ENCODE assay signal across 8 cellular contexts in the genomic region with DNA sequence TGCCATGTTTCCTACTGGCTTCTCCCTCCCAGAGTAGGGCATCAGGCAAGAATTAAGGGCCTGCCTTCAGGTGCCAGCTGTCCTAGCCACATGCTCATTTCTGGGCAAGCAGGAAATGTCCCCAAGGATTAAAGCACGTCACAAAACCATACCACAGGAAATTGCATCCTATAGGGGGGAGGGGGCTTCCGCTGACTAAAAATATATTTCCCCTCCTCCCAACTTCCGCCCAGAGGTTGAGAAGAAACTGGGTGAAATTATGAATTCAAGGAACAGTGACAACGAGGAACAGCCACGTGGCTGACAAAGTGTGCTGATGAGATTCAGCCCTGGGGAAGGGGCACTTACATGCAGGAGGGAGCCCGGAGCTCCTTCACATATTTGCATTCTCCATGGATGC. TPM values are rescaled to one million over a fixed set of nuclear protein-coding genes. Genes with fewer than 3 reads are reported as not detected.
DNase-seq lines count a peak whose midpoint lies in the region; ATAC-seq and TF ChIP-seq lines count a peak whose summit lies in the region.
"Had no signal": no experiment of that assay in that cellular context is flagged by ENCODE, and none has a peak within 500 bp of the region (broad histone marks: within the 10 kb centered on the region; RNA-seq: fewer than 3 reads in every experiment).

No MANE protein-coding gene starts in this region.

- TF ChIP-seq CTCF in GM20000 (IDR thresholded peaks at IDR 0.05; ENCODE audit: extremely low read depth, missing control alignments) (no peak), PC-3 (conservative IDR thresholded peaks at IDR 0.05; ENCODE audit: low read depth, low read length) (no peak)

- intact Hi-C loops in PC-3 (cut with micrococcal nuclease) = no loop called here

- H3K9ac ChIP-seq in PC-3 (ENCODE audit: low read length) = no peak overlapping the region

- no peaks in the 10 kb centered on the region for H3K9me3 Mint-ChIP-seq in stimulated activated memory B cell treated with anti-CD40 and anti-IgM and Interleukin-4, amounts not matched to agents 10 μg/mL and 1 μg/mL and 100 μg/mL, for 72 hours

- POLR2A ChIA-PET in PC-3 (lab: Charles Lee; ENCODE audit: unreplicated experiment) = interaction anchor here (0.5 kb wide), 1 partner anchor 378 kb away, joined by 10 read pairs; no protein-coding TSS in a partner anchor

- H3K79me2 ChIP-seq in PC-3 (ENCODE audit: low read length) = peaks cover 76% of the 10 kb centered on the region

- no peak overlapping the region for H2AFZ ChIP-seq in PC-3 (ENCODE audit: low read length)

- peaks cover 6% of the 10 kb centered on the region for H3F3A ChIP-seq in PC-3 (ENCODE audit: low read length, unreplicated experiment)

- no peaks in the 10 kb centered on the region for H3K36me3 Mint-ChIP-seq in stimulated activated memory B cell treated with anti-CD40 and anti-IgM and Interleukin-4, amounts not matched to agents 10 μg/mL and 1 μg/mL and 100 μg/mL, for 72 hours

- BruUV-seq in PC-3 (replicated peaks; lab: Mats Ljungman, UMichigan) = no TSS peak

- DNase-seq in GM20000 (ENCODE audit: low spot score) (peak; percentile 30), PC-3 (no peak), germinal center (ENCODE audit: low spot score) (no peak), NCI-H1092 (lab: John Stamatoyannopoulos, UW) (no peak), hippocampal formation (lab: John Stamatoyannopoulos, UW) (no peak)

- ATAC-seq in PC-3 = no peak
- ATAC-seq in stimulated activated memory B cell treated with anti-CD40 and anti-IgM and Interleukin-4, amounts not matched to agents 10 μg/mL and 1 μg/mL and 100 μg/mL, for 72 hours = peak; percentile 39

- no peaks in the 10 kb centered on the region for H3K9me3 ChIP-seq in PC-3 (ENCODE audit: low read length)

- peaks cover 56% of the 10 kb centered on the region for H3K36me3 ChIP-seq in PC-3 (ENCODE audit: low read depth, low read length)

- CTCF ChIA-PET in PC-3 (lab: Charles Lee) = no interaction called here

- H4K20me1 ChIP-seq in PC-3 (ENCODE audit: low read length) = peaks cover 58% of the 10 kb centered on the region

- peak overlapping the region; percentile 48 for H3K27ac Mint-ChIP-seq in stimulated activated memory B cell treated with anti-CD40 and anti-IgM and Interleukin-4, amounts not matched to agents 10 μg/mL and 1 μg/mL and 100 μg/mL, for 72 hours

- H3K9me2 ChIP-seq in PC-3 (replicated peaks; ENCODE audit: low read length) = no peaks in the 10 kb centered on the region

- no peaks in the 10 kb centered on the region for H3K27me3 ChIP-seq in PC-3 (ENCODE audit: low read length)

- no peak overlapping the region for H3K27ac ChIP-seq in PC-3 (ENCODE audit: low read length)
- peak overlapping the region; percentile 55 for H3K27ac ChIP-seq in cingulate gyrus (ENCODE audit: low read depth, low read length)

- H3K4me3 ChIP-seq in PC-3 (ENCODE audit: low read length) = no peak overlapping the region

- H3K4me3 Mint-ChIP-seq in stimulated activated memory B cell treated with anti-CD40 and anti-IgM and Interleukin-4, amounts not matched to agents 10 μg/mL and 1 μg/mL and 100 μg/mL, for 72 hours = peak overlapping the region; percentile 7

- peaks cover 71% of the 10 kb centered on the region for H3K4me1 ChIP-seq in PC-3 (ENCODE audit: insufficient read depth, low read length)

- peak overlapping the region; percentile 9; the same call in 1 of the 2 replicates for H3K4me2 ChIP-seq in PC-3 (ENCODE audit: low read length)

- no peaks in the 10 kb centered on the region for H3K27me3 Mint-ChIP-seq in stimulated activated memory B cell treated with anti-CD40 and anti-IgM and Interleukin-4, amounts not matched to agents 10 μg/mL and 1 μg/mL and 100 μg/mL, for 72 hours

- peaks cover 59% of the 10 kb centered on the region for H3K4me1 Mint-ChIP-seq in stimulated activated memory B cell treated with anti-CD40 and anti-IgM and Interleukin-4, amounts not matched to agents 10 μg/mL and 1 μg/mL and 100 μg/mL, for 72 hours

RNA-seq across cellular contexts. Expression of gene HBEGF, which starts 4.1 kb away (rescaled TPM):
- total RNA-seq in PC-3 (2014; rRNA removed) = 82.6 and 85.9 TPM in 2 replicates

RNA-seq across cellular contexts. Expression of gene SLC4A9, which starts 17.7 kb away (rescaled TPM):
- total RNA-seq in PC-3 (2014; rRNA removed) = 0.29 TPM in 1 of 2 replicates, not detected in the other
- total RNA-seq: aorta had no signal

RNA-seq across cellular contexts. Expression of gene PFDN1, which starts 39.4 kb away (rescaled TPM):
- 91.9 and 125 TPM in 2 replicates for total RNA-seq in PC-3 (2014; rRNA removed)

RNA-seq across cellular contexts. Expression of gene ANKHD1, which starts 59.3 kb away (rescaled TPM):
- 64.6 and 81.1 TPM in 2 replicates for total RNA-seq in PC-3 (2014; rRNA removed)
